ENCODE assay signal across 26 cellular contexts in genomic region chr1:93958351-93959101, GRCh38.
"Had no signal": no experiment of that assay in that cellular context is flagged by ENCODE, and none has a peak within 500 bp of the region (broad histone marks: within the 10 kb centered on the region; RNA-seq: fewer than 3 reads in every experiment).

No MANE protein-coding gene starts in this region.

- H3K9me3 ChIP-seq: body of pancreas had no signal

- DNase-seq: activated B cell treated with CpG ODN at 0.5 μM for 24 hours; activated CD4-positive, alpha-beta T cell treated with anti-CD3 and anti-CD28 coated beads for 36 hours; activated CD4-positive, alpha-beta T cell treated with anti-CD3 and anti-CD28 coated beads, Interleukin-2, amount 50 U/mL, for 4 hours; activated CD8-positive, alpha-beta memory T cell treated with anti-CD3 and anti-CD28 coated beads for 24 hours; activated CD8-positive, alpha-beta memory T cell treated with anti-CD3 and anti-CD28 coated beads, Interleukin-2, amount 50 U/mL, for 4 hours; activated naive CD4-positive, alpha-beta T cell treated with anti-CD3 and anti-CD28 coated beads, Interleukin-2, amount 10 ng/mL, durations not matched to agents 7 days and 5 days; activated T-cell treated with anti-CD3 and anti-CD28 coated beads, Interleukin-2, amount 50 U/mL, for 24 hours; cortex of kidney; heart left ventricle; kidney; lower lobe of right lung; mesendoderm; mucosa of descending colon; occipital lobe; posterior cingulate gyrus; small intestine; stimulated activated CD4-positive, alpha-beta T cell treated with anti-CD3 and anti-CD28 coated beads, Interleukin-2, amount 100 ng/mL, for 24 hours; stomach; T1000 had no signal

- H3K27me3 ChIP-seq: body of pancreas, cardiac muscle cell, heart left ventricle, stomach, suprapubic skin, tibial nerve had no signal

- H3K36me3 ChIP-seq: cardiac muscle cell, heart left ventricle, lower lobe of right lung, stomach, suprapubic skin, tibial nerve had no signal

- H3K4me1 ChIP-seq: heart left ventricle, lower lobe of right lung, stomach, tibial nerve had no signal

- H3K4me3 ChIP-seq: body of pancreas, cardiac muscle cell, heart left ventricle, lower lobe of right lung, mucosa of descending colon, stomach, suprapubic skin, tibial nerve had no signal

- FAIRE-seq: kidney, small intestine had no signal

- H3K27ac ChIP-seq: body of pancreas, cardiac muscle cell, epithelial cell of prostate, heart left ventricle, lower lobe of right lung, stomach, suprapubic skin, tibial nerve had no signal

- ATAC-seq: activated CD4-positive, alpha-beta T cell treated with anti-CD3 and anti-CD28 coated beads for 36 hours; body of pancreas; heart left ventricle; lower lobe of right lung; mucosa of descending colon; sciatic nerve; stimulated activated effector memory CD8-positive, alpha-beta T cell treated with anti-CD3 and anti-CD28 coated beads, Interleukin-12 subunit alpha, Interleukin-12 subunit beta, amount 100 ng/mL, for 72 hours had no signal
